In the genomic region with DNA sequence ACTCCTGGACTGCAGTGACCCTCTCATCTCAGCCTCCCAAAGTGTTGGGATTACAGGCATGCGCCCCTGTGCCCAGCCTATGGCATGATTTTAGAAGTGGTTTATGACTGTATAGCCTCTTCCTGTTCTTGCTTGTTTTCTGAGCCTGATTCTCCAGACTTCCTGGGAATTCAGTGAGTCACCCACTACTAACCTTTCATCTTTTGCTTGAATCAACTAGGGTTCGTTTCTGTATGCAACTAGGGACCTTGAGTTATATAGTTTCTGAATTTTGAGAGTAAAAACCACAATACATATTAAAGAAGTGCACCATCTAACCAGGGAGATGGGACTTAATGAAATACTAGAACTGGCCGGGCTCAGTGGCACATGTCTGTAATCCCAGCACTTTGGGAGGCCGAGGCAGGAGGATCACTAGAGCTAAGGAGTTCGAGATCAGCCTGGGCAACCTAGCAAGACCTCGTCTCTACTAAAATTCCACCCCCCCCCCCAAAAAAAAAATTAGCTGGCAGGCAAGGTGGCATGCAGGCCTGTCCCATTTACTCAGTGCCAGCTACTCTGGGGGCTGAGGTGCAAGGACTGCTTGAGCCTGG, we compare ENCODE assay signal across 8 cellular contexts.
DNase-seq lines count a peak whose midpoint lies in the region; ATAC-seq and TF ChIP-seq lines count a peak whose summit lies in the region.

No MANE protein-coding gene starts in this region.

- DNase-seq in DMS53 treated with DMSO at 0.1 percent for 48 hours (lab: John Stamatoyannopoulos, UW; ENCODE audit: unreplicated experiment) (peak; percentile 43), PC-3 (peak; percentile 79), mammary epithelial cell (peak; percentile 93), myocyte (ENCODE audit: low read depth) (peak; percentile 23), retina (no peak), NCI-H1092 (lab: John Stamatoyannopoulos, UW) (no peak), SK-N-DZ (ENCODE audit: low spot score) (no peak), OCI-M2 (lab: John Stamatoyannopoulos, UW; ENCODE audit: unreplicated experiment) (no peak)

- H3K4me1 ChIP-seq in PC-3 (ENCODE audit: insufficient read depth, low read length) (peaks cover 17% of the 10 kb centered on the region), mammary epithelial cell (ENCODE audit: insufficient read depth, low read length) (peaks cover 15% of the 10 kb centered on the region)

- peak overlapping the region; percentile 68 for H3K4me2 ChIP-seq in PC-3 (ENCODE audit: low read length)
- peak overlapping the region; percentile 37 for H3K4me2 ChIP-seq in mammary epithelial cell (ENCODE audit: insufficient read depth, low read depth, low read length)

- H3K9me3 ChIP-seq in PC-3 (ENCODE audit: low read length) (no peaks in the 10 kb centered on the region), mammary epithelial cell (replicated peaks; ENCODE audit: insufficient read depth, low read length) (no peaks in the 10 kb centered on the region)

- H3F3A ChIP-seq in PC-3 (ENCODE audit: low read length, unreplicated experiment), result peaks cover 3% of the 10 kb centered on the region

- no peaks in the 10 kb centered on the region for H3K36me3 ChIP-seq in PC-3 (ENCODE audit: low read depth, low read length)
- no peaks in the 10 kb centered on the region for H3K36me3 ChIP-seq in mammary epithelial cell (ENCODE audit: insufficient read depth, low read length)

- POLR2A ChIA-PET in PC-3 (lab: Charles Lee; ENCODE audit: unreplicated experiment), result no interaction called here

- WGBS in mammary epithelial cell (ENCODE audit: low coverage, missing lambda C conversion rate), result 35% methylated on average over 4 of the region's 6 CpGs

- H4K20me1 ChIP-seq in PC-3 (ENCODE audit: low read length) (no peaks in the 10 kb centered on the region), mammary epithelial cell (ENCODE audit: insufficient read depth, low read length) (no peaks in the 10 kb centered on the region)

- dilution Hi-C loops in mammary epithelial cell (cut with HindIII; ENCODE audit: low sequenced_read_pairs), result no loop called here

- H2AFZ ChIP-seq in PC-3 (ENCODE audit: low read length) (0 out of 2 replicates have a peak overlapping the region, but pooled peaks have one; percentile 28), mammary epithelial cell (ENCODE audit: low read depth, low read length) (no peak overlapping the region)

- H3K9ac ChIP-seq in PC-3 (ENCODE audit: low read length), result 0 out of 2 replicates have a peak overlapping the region, but pooled peaks have one; percentile 20
- H3K9ac ChIP-seq in mammary epithelial cell (ENCODE audit: insufficient read depth, low read length), result no peak overlapping the region

- TF ChIP-seq CTCF in PC-3 (conservative IDR thresholded peaks at IDR 0.05; ENCODE audit: low read depth, low read length), result no peak
- no peak for TF ChIP-seq CTCF in mammary epithelial cell (conservative IDR thresholded peaks at IDR 0.05 in 1 of 2, IDR thresholded peaks at IDR 0.05 in 1 of 2; ENCODE audit: extremely low read depth in 1 of 2, insufficient read depth in 1 of 2, low read depth in 1 of 2, low read length in 2 of 2)

- BruUV-seq in PC-3 (replicated peaks; lab: Mats Ljungman, UMichigan), result no TSS peak
- no TSS peak for BruUV-seq in mammary epithelial cell (replicated peaks; lab: Mats Ljungman, UMichigan)

- H3K79me2 ChIP-seq in PC-3 (ENCODE audit: low read length), result peaks cover 66% of the 10 kb centered on the region
- H3K79me2 ChIP-seq in mammary epithelial cell (ENCODE audit: insufficient read depth, low read length), result peaks cover 78% of the 10 kb centered on the region

- H3K4me3 ChIP-seq in PC-3 (ENCODE audit: low read length) (no peak overlapping the region), mammary epithelial cell (replicated peaks in 1 of 3; ENCODE audit: insufficient read depth in 1 of 3, low read depth in 2 of 3, low read length in 3 of 3) (no peak overlapping the region)

- H3K27me3 ChIP-seq in PC-3 (ENCODE audit: low read length), result no peaks in the 10 kb centered on the region
- no peaks in the 10 kb centered on the region for H3K27me3 ChIP-seq in mammary epithelial cell (ENCODE audit: insufficient read depth, low read length)

- in situ Hi-C loops in mammary epithelial cell (cut with MboI; ENCODE audit: low sequenced_read_pairs in 2 of 2), result no loop called here

- H3K27ac ChIP-seq in PC-3 (ENCODE audit: low read length) (peak overlapping the region; percentile 77), mammary epithelial cell (ENCODE audit: insufficient read depth, low read depth, low read length) (peak overlapping the region; percentile 71)

- CTCF ChIA-PET in PC-3 (lab: Charles Lee) (no interaction called here), mammary epithelial cell (lab: Charles Lee; ENCODE audit: low non-redundant PET) (no interaction called here)

- intact Hi-C loops in PC-3 (cut with micrococcal nuclease), result no loop called here
- intact Hi-C loops in mammary epithelial cell (cut with micrococcal nuclease), result no loop called here

- ATAC-seq in PC-3, result peak; percentile 99

- no peaks in the 10 kb centered on the region for H3K9me2 ChIP-seq in PC-3 (replicated peaks; ENCODE audit: low read length)

Comparison
In these comparisons a context has a peak if more than half of its experiments do, and no peak if none do; other contexts are left out.
1. DNase-seq: peak in DMS53 treated with DMSO at 0.1 percent for 48 hours (single experiment), PC-3 (single experiment), mammary epithelial cell (single experiment) and myocyte (single experiment); none in retina (single experiment), NCI-H1092 (single experiment), SK-N-DZ (single experiment) and OCI-M2 (single experiment).